Comparison of ENCODE assay signal across 8 cellular contexts in the genomic region with DNA sequence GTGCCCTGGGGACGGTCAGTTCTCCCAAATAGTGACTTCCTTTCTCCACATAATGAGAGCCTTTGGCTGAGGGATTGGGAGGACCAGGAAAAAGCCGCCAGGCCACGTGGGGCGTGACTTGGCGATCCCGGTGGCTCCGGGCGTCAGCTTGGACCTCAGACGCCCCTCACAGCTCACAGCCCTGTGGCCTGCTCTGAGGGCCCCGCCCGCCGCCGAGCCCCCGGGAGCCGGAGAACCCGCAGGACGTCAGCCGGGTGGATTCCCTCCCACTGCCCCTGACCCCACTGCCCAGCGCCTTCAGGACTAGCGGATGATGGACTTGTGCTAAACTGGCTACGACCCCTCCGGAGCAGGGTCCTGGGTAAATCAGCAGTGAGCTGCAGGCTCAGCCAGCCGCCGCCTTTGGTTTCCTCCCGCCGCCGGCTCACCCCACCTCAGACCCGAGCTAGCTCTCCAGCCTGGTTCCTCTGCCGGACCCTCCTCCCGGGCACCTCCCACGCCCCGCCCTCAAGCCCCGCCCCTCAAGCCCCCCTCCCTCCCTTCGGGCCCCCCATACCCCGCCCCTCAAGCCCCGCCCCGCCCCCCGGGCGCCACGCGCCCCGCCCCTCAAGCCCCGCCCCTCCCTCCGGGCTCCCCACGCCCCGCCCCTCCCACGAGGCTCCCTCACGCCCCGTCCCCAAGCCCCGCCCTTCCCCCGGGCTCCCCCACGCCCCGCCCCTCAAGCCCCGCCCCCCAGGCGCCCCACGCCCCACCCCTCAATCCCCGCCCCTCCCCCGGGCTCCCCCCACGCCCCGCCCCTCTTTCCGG. TPM values are rescaled to one million over a fixed set of nuclear protein-coding genes. Genes with fewer than 3 reads are reported as not detected.
DNase-seq lines count a peak whose midpoint lies in the region; ATAC-seq and TF ChIP-seq lines count a peak whose summit lies in the region.

No MANE protein-coding gene starts in this region.

- DNase-seq in DMS153 (lab: John Stamatoyannopoulos, UW) (peak; percentile 69), GM23248 (peak; percentile 78), OCI-M2 (lab: John Stamatoyannopoulos, UW; ENCODE audit: unreplicated experiment) (peak; percentile 18), choroid plexus epithelial cell (ENCODE audit: low read depth) (peak; percentile 83), left colon (peak; percentile 86), NCI-H2107 treated with DMSO at 0.1 percent for 48 hours (lab: John Stamatoyannopoulos, UW; ENCODE audit: unreplicated experiment) (no peak)
- no peak for DNase-seq in stimulated activated naive CD8-positive, alpha-beta T cell treated with anti-CD3 and anti-CD28 coated beads, Interleukin-15, Interleukin-2, amounts not matched to agents 100 U/mL and 50 U/mL, for 24 hours

- H4K20me1 ChIP-seq in GM23248 (ENCODE audit: insufficient read depth), result no peaks in the 10 kb centered on the region

- ATAC-seq in left colon, result peak; percentile 57
- peak; percentile 15 for ATAC-seq in stimulated activated naive CD8-positive, alpha-beta T cell treated with anti-CD3 and anti-CD28 coated beads, Interleukin-15, Interleukin-2, amounts not matched to agents 100 U/mL and 50 U/mL, for 24 hours
- no peak for ATAC-seq in GM21367 (IDR thresholded peaks at IDR 0.05; ENCODE audit: unreplicated experiment)

- H2AFZ ChIP-seq in GM23248, result peak overlapping the region; percentile 73

- peaks cover 29% of the 10 kb centered on the region for H3K79me2 ChIP-seq in GM23248 (ENCODE audit: insufficient read depth)

- H3K4me3 ChIP-seq in GM23248 (peak overlapping the region; percentile 68), choroid plexus epithelial cell (ENCODE audit: low read depth, low read length) (peak overlapping the region; percentile 65)

- H3K4me1 ChIP-seq in GM23248 (ENCODE audit: insufficient read depth), result peaks cover 29% of the 10 kb centered on the region

- intact Hi-C loops in left colon (cut with DNase I, micrococcal nuclease), result no loop called here

- H3K9me2 ChIP-seq in GM23248 (ENCODE audit: insufficient read depth), result no peaks in the 10 kb centered on the region

- 1 to 4% methylated on average over 26 to 60 of the region's 61 CpGs for WGBS in GM23248 (ENCODE audit: low coverage in 1 of 2, low lambda C conversion rate in 2 of 2, missing lambda C conversion rate in 2 of 2), 2 experiments

- peak overlapping the region; percentile 75 for H3K4me2 ChIP-seq in GM23248 (ENCODE audit: unreplicated experiment)

- peak overlapping the region; percentile 83 for H3K9ac ChIP-seq in GM23248

- no peaks in the 10 kb centered on the region for H3K27me3 ChIP-seq in GM23248 (replicated peaks; ENCODE audit: insufficient read depth)

- in situ Hi-C loops in GM23248 (cut with MboI), result loop anchor here (5.0 kb wide), 1 partner anchor 168 kb away; no protein-coding TSS in a partner anchor

- no peak for TF ChIP-seq CTCF in choroid plexus epithelial cell (conservative IDR thresholded peaks at IDR 0.05; ENCODE audit: low read depth, low read length)

- no peaks in the 10 kb centered on the region for H3K9me3 ChIP-seq in GM23248 (ENCODE audit: low read depth)

- peaks cover 16% of the 10 kb centered on the region; the same call in 1 of the 2 replicates for H3F3A ChIP-seq in GM23248 (ENCODE audit: insufficient read depth)

- H3K27ac ChIP-seq in GM23248, result peak overlapping the region; percentile 75

- no peaks in the 10 kb centered on the region for H3K36me3 ChIP-seq in GM23248 (ENCODE audit: low read depth)

RNA-seq across cellular contexts. Expression of gene FAAP20, which starts 10.0 kb away (rescaled TPM):
- 33.4 and 34.5 TPM in 2 replicates for total RNA-seq in GM23248 (2014; rRNA removed; shearing (Covaris generic))
- 122 and 127 TPM in 2 replicates for polyA plus RNA-seq in GM23248 (2016; fragmentation: Nextera tagmentation; extraction: Ambion mirVana)
- 10 to 100 TPM; 28.5 to 32.6 TPM for total RNA-seq in left colon

RNA-seq across cellular contexts. Expression of gene SKI, which starts 23.5 kb away (rescaled TPM):
- 23.1 and 26.8 TPM in 2 replicates for total RNA-seq in GM23248 (2014; rRNA removed; shearing (Covaris generic))
- 3.8 and 4.0 TPM in 2 replicates for polyA plus RNA-seq in GM23248 (2016; fragmentation: Nextera tagmentation; extraction: Ambion mirVana)
- 10 to 100 TPM; 30.2 to 35.5 TPM for total RNA-seq in left colon

Comparison
In these comparisons a context has a peak if more than half of its experiments do, and no peak if none do; other contexts are left out.
1. DNase-seq: peak in DMS153 (single experiment), GM23248 (single experiment), OCI-M2 (single experiment), choroid plexus epithelial cell (single experiment) and left colon (2 of 2); none in stimulated activated naive CD8-positive, alpha-beta T cell treated with anti-CD3 and anti-CD28 coated beads, Interleukin-15, Interleukin-2, amounts not matched to agents 100 U/mL and 50 U/mL, for 24 hours (single experiment) and NCI-H2107 treated with DMSO at 0.1 percent for 48 hours (single experiment).